ENCODE assay signal across 8 cellular contexts in genomic region chr19:55385236-55385748, GRCh38.
DNase-seq lines count a peak whose midpoint lies in the region; ATAC-seq and TF ChIP-seq lines count a peak whose summit lies in the region.

No MANE protein-coding gene starts in this region.

- peak; percentile 48 for ATAC-seq in HG03442 (IDR thresholded peaks at IDR 0.05; ENCODE audit: unreplicated experiment)

- no peaks in the 10 kb centered on the region for H3K27me3 ChIP-seq in layer of hippocampus (ENCODE audit: control insufficient read depth, insufficient read depth, low read length)

- DNase-seq in AG09319 (ENCODE audit: extremely low read depth, low read depth) = peak; percentile 82
- DNase-seq in GM19240 (ENCODE audit: insufficient read length, low spot score) = peak; percentile 97
- peak; percentile 98 for DNase-seq in NCI-H510A treated with DMSO at 0.1 percent for 48 hours (lab: John Stamatoyannopoulos, UW)
- DNase-seq in activated CD4-positive, alpha-beta T cell treated with anti-CD3 and anti-CD28 coated beads for 4 hours = peak; percentile 90 to 95
- peak; percentile 79 to 95 for DNase-seq in stimulated activated CD4-positive, alpha-beta T cell treated with anti-CD3 and anti-CD28 coated beads, Interleukin-1b, Interleukin-23, amount 100 ng/mL, for 1 hour (ENCODE audit: low read depth in 2 of 2)

- H3K27ac ChIP-seq in cingulate gyrus (ENCODE audit: low read depth, low read length) = peak overlapping the region; percentile 96
- H3K27ac ChIP-seq in layer of hippocampus (ENCODE audit: low read depth, low read length) = peak overlapping the region; percentile 97

- no peak for TF ChIP-seq CTCF in AG09319 (IDR thresholded peaks at IDR 0.05; ENCODE audit: low read depth, low read length)

Comparison
In these comparisons a context has a peak if more than half of its experiments do, and no peak if none do; other contexts are left out.
1. Peak in every context shown above with its lines: DNase-seq, ATAC-seq and H3K27ac ChIP-seq.